Comparison of ENCODE assay signal across 36 cellular contexts in genomic region chr20:904146-904545, GRCh38. TPM values are rescaled to one million over a fixed set of nuclear protein-coding genes. Genes with fewer than 3 reads are reported as not detected.
"Had no signal": no experiment of that assay in that cellular context is flagged by ENCODE, and none has a peak within 500 bp of the region (broad histone marks: within the 10 kb centered on the region; RNA-seq: fewer than 3 reads in every experiment).

No MANE protein-coding gene starts in this region.

- ATAC-seq: activated CD4-positive, alpha-beta T cell treated with anti-CD3 and anti-CD28 coated beads for 36 hours; activated CD8-positive, alpha-beta memory T cell treated with anti-CD3 and anti-CD28 coated beads, Interleukin-2, amount 10 ng/mL, durations not matched to agents 7 days and 5 days; activated CD8-positive, alpha-beta T cell treated with anti-CD3 and anti-CD28 coated beads, Interleukin-2, amount 10 ng/mL, durations not matched to agents 7 days and 5 days; activated naive CD8-positive, alpha-beta T cell treated with anti-CD3 and anti-CD28 coated beads, Interleukin-2, amount 50 U/mL, for 24 hours had no signal

- H3K36me3 ChIP-seq: adrenal gland, breast epithelium, cardiac muscle cell, colonic mucosa, esophagus squamous epithelium had no signal

- H3K4me1 ChIP-seq: breast epithelium, colonic mucosa had no signal

- H3K27ac ChIP-seq: adrenal gland, breast epithelium, cardiac muscle cell, colonic mucosa, epithelial cell of prostate, esophagus squamous epithelium had no signal

- H3K4me3 ChIP-seq: adrenal gland, breast epithelium, cardiac muscle cell, colonic mucosa, esophagus squamous epithelium had no signal

- DNase-seq: activated CD4-positive, alpha-beta memory T cell treated with anti-CD3 and anti-CD28 coated beads for 36 hours; activated CD4-positive, alpha-beta T cell treated with anti-CD3 and anti-CD28 coated beads for 36 hours; activated CD4-positive, alpha-beta T cell treated with anti-CD3 and anti-CD28 coated beads, Interleukin-2, amount 10 ng/mL, durations not matched to agents 24 days and 14 days; activated CD4-positive, CD25-positive, alpha-beta regulatory T cell; activated CD4-positive, CD25-positive, alpha-beta regulatory T cell treated with anti-CD3 and anti-CD28 coated beads, Interleukin-2, amount 50 U/mL, for 72 hours; activated CD8-positive, alpha-beta memory T cell treated with anti-CD3 and anti-CD28 coated beads, Interleukin-2, amount 10 ng/mL, durations not matched to agents 7 days and 5 days; activated CD8-positive, alpha-beta memory T cell treated with anti-CD3 and anti-CD28 coated beads, Interleukin-2, amount 50 U/mL, for 4 hours; activated CD8-positive, alpha-beta T cell treated with anti-CD3 and anti-CD28 coated beads, Interleukin-2, amount 10 ng/mL, durations not matched to agents 7 days and 5 days; activated effector memory CD4-positive, alpha-beta T cell treated with anti-CD3 and anti-CD28 coated beads, Interleukin-2, amount 50 U/mL, for 16 hours; activated naive CD4-positive, alpha-beta T cell treated with anti-CD3 and anti-CD28 coated beads for 36 hours; activated naive CD8-positive, alpha-beta T cell treated with anti-CD3 and anti-CD28 coated beads for 36 hours; activated naive CD8-positive, alpha-beta T cell treated with anti-CD3 and anti-CD28 coated beads, Interleukin-2, amount 50 U/mL, for 24 hours; activated T-cell treated with anti-CD3 and anti-CD28 coated beads, Interleukin-2, amount 50 U/mL, for 1 hour; activated T-cell treated with anti-CD3 and anti-CD28 coated beads, Interleukin-2, amount 50 U/mL, for 48 hours; adrenal gland; amygdala; aorta; central memory CD4-positive, alpha-beta T cell; cerebellar nuclear complex; colonic mucosa; effector CD8-positive, alpha-beta T cell; esophagus squamous epithelium; head of caudate nucleus; T-helper 2 cell had no signal

- H3K9me3 ChIP-seq: adrenal gland, breast epithelium, colonic mucosa, esophagus squamous epithelium had no signal

- H3K27me3 ChIP-seq: adrenal gland, breast epithelium, cardiac muscle cell, colonic mucosa, esophagus squamous epithelium had no signal

RNA-seq across cellular contexts. Expression of gene ANGPT4, which starts 12.0 kb away (rescaled TPM):
- total RNA-seq: activated CD4-positive, alpha-beta memory T cell treated with anti-CD3 and anti-CD28 coated beads for 36 hours; activated CD4-positive, alpha-beta T cell treated with anti-CD3 and anti-CD28 coated beads for 36 hours; activated CD4-positive, alpha-beta T cell treated with anti-CD3 and anti-CD28 coated beads, Interleukin-2, amount 10 ng/mL, durations not matched to agents 24 days and 14 days; activated CD8-positive, alpha-beta memory T cell treated with anti-CD3 and anti-CD28 coated beads for 36 hours; activated CD8-positive, alpha-beta memory T cell treated with anti-CD3 and anti-CD28 coated beads, Interleukin-2, amount 10 ng/mL, durations not matched to agents 7 days and 5 days; activated CD8-positive, alpha-beta T cell treated with anti-CD3 and anti-CD28 coated beads, Interleukin-2, amount 10 ng/mL, durations not matched to agents 7 days and 5 days; activated naive CD4-positive, alpha-beta T cell treated with anti-CD3 and anti-CD28 coated beads for 36 hours; activated naive CD8-positive, alpha-beta T cell treated with anti-CD3 and anti-CD28 coated beads for 36 hours; activated T-helper 1 cell treated with anti-CD3 and anti-CD28 coated beads, Interleukin-12 subunit alpha, Interleukin-12 subunit beta, Interleukin-2, Interleukin-4 antibody, amounts not matched to agents 30 ng/mL and 10 ng/mL and 1 ng/mL, durations not matched to agents 14 hours and 24 hours and 36 hours; activated T-helper 2 cell treated with anti-CD3 and anti-CD28 coated beads, Interferon-gamma antibody, Interleukin-2, Interleukin-4, amounts not matched to agents 10 μg/mL and 5 μg/mL and 100 μg/mL, durations not matched to agents 14 hours and 24 hours and 36 hours; dermis microvascular lymphatic vessel endothelial cell; endothelial cell of umbilical vein; fibroblast of villous mesenchyme; frontal cortex; T-helper 1 cell treated with Interleukin-12 subunit alpha and Interleukin-12 subunit beta and Interleukin-4 antibody, amounts not matched to agents 30 ng/mL and 1 ng/mL, for 36 hours had no signal
- polyA plus RNA-seq: endothelial cell of umbilical vein, fibroblast of lung had no signal
